In the genomic region with DNA sequence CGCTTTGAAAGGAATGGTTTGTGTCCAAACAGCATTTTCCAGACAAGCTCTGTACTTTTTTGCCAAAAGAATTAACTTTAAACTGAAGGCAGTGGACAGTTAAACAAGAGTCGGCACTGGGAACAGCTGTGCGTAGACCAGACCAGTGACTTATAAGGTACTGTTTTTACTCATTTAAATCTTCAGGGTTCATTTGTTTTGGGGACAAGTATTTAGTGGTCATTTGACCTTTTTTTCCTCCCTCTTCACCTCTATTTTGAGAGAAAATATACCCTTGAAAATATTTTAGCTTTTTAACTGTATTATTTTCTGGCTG, we compare ENCODE assay signal across 8 cellular contexts.
DNase-seq lines count a peak whose midpoint lies in the region; ATAC-seq and TF ChIP-seq lines count a peak whose summit lies in the region.

No MANE protein-coding gene starts in this region.

- no peak overlapping the region for H3K27ac ChIP-seq in GM23338 (ENCODE audit: low read depth)
- H3K27ac ChIP-seq in OCI-LY3 (ENCODE audit: low read length) = peak overlapping the region; percentile 3; the same call in 1 of the 2 replicates
- no peak overlapping the region for H3K27ac ChIP-seq in thyroid gland

- H3K4me3 ChIP-seq in BJ (ENCODE audit: low read depth, low read length) (peak overlapping the region; percentile 45), GM23338 (no peak overlapping the region), OCI-LY3 (ENCODE audit: low read length) (peak overlapping the region; percentile 52), kidney epithelial cell (ENCODE audit: low read depth, low read length) (peak overlapping the region; percentile 31), thyroid gland (replicated peaks in 1 of 3) (no peak overlapping the region)

- H3K4me2 ChIP-seq in GM23338 = no peak overlapping the region
- H3K4me2 ChIP-seq in OCI-LY3 (ENCODE audit: low read length) = peak overlapping the region; percentile 67

- no peak overlapping the region for H3K4me3 Mint-ChIP-seq in GM23338
- H3K4me3 Mint-ChIP-seq in activated T-helper 1 cell treated with anti-CD3 and anti-CD28 coated beads, Interleukin-12 subunit alpha, Interleukin-12 subunit beta, Interleukin-2, Interleukin-4 antibody, amounts not matched to agents 30 ng/mL and 10 ng/mL and 1 ng/mL, durations not matched to agents 14 hours and 24 hours and 36 hours = no peak overlapping the region

- POLR2A ChIA-PET in BJ (lab: Charles Lee) = interaction anchor here (0.6 to 1.3 kb wide), 2 partner anchors 45 to 47 kb away, joined by 6 to 9 read pairs; no protein-coding TSS in a partner anchor

- no peaks in the 10 kb centered on the region for H3K36me3 Mint-ChIP-seq in GM23338 (ENCODE audit: low read depth)
- H3K36me3 Mint-ChIP-seq in activated T-helper 1 cell treated with anti-CD3 and anti-CD28 coated beads, Interleukin-12 subunit alpha, Interleukin-12 subunit beta, Interleukin-2, Interleukin-4 antibody, amounts not matched to agents 30 ng/mL and 10 ng/mL and 1 ng/mL, durations not matched to agents 14 hours and 24 hours and 36 hours (ENCODE audit: low read depth) = no peaks in the 10 kb centered on the region

- ATAC-seq in GM23338 = no peak

- H3K9me2 ChIP-seq in GM23338 (ENCODE audit: insufficient read depth) = no peaks in the 10 kb centered on the region; the same call in 1 of the 2 replicates

- no peaks in the 10 kb centered on the region for H4K20me1 ChIP-seq in GM23338 (replicated peaks; ENCODE audit: insufficient read depth)
- peaks cover 47% of the 10 kb centered on the region for H4K20me1 ChIP-seq in OCI-LY3 (ENCODE audit: insufficient read depth, low read length)

- no peaks in the 10 kb centered on the region; the same call in 2 of the 3 replicates for H3K9me3 Mint-ChIP-seq in GM23338
- H3K9me3 Mint-ChIP-seq in activated T-helper 1 cell treated with anti-CD3 and anti-CD28 coated beads, Interleukin-12 subunit alpha, Interleukin-12 subunit beta, Interleukin-2, Interleukin-4 antibody, amounts not matched to agents 30 ng/mL and 10 ng/mL and 1 ng/mL, durations not matched to agents 14 hours and 24 hours and 36 hours = no peaks in the 10 kb centered on the region

- no peaks in the 10 kb centered on the region for H3F3A ChIP-seq in GM23338 (replicated peaks; ENCODE audit: low read depth)

- CTCF ChIA-PET in BJ (lab: Yijun Ruan, JAX) = interaction anchor here (0.7 to 2.2 kb wide), 8 partner anchors 9 to 339 kb away, joined by 3 to 13 read pairs (median 4); a partner anchor contains a TSS

- H3K27ac Mint-ChIP-seq in GM23338 = no peak overlapping the region
- H3K27ac Mint-ChIP-seq in activated T-helper 1 cell treated with anti-CD3 and anti-CD28 coated beads, Interleukin-12 subunit alpha, Interleukin-12 subunit beta, Interleukin-2, Interleukin-4 antibody, amounts not matched to agents 30 ng/mL and 10 ng/mL and 1 ng/mL, durations not matched to agents 14 hours and 24 hours and 36 hours = no peak overlapping the region

- H3K79me2 ChIP-seq in GM23338 (replicated peaks; ENCODE audit: insufficient read depth) = no peaks in the 10 kb centered on the region
- H3K79me2 ChIP-seq in OCI-LY3 (ENCODE audit: low read length) = peaks cover 50% of the 10 kb centered on the region

- TF ChIP-seq CTCF in BJ (IDR thresholded peaks at IDR 0.05; ENCODE audit: insufficient read depth, low read depth, low read length) (no peak), GM23338 (conservative IDR thresholded peaks at IDR 0.05; ENCODE audit: low read depth in 2 of 2) (no peak), OCI-LY3 (IDR thresholded peaks at IDR 0.05; ENCODE audit: low read depth, low read length) (no peak), kidney epithelial cell (IDR thresholded peaks at IDR 0.05; ENCODE audit: insufficient read depth, low read length, poor library complexity, severe bottlenecking) (no peak), thyroid gland (IDR thresholded peaks at IDR 0.05) (no peak)

- WGBS in thyroid gland, 2 donors = 54 to 60% methylated on average over 3 of the region's 3 CpGs

- H3K27me3 Mint-ChIP-seq in GM23338 (ENCODE audit: insufficient read depth, low read depth, poor library complexity) = no peaks in the 10 kb centered on the region
- H3K27me3 Mint-ChIP-seq in activated T-helper 1 cell treated with anti-CD3 and anti-CD28 coated beads, Interleukin-12 subunit alpha, Interleukin-12 subunit beta, Interleukin-2, Interleukin-4 antibody, amounts not matched to agents 30 ng/mL and 10 ng/mL and 1 ng/mL, durations not matched to agents 14 hours and 24 hours and 36 hours (ENCODE audit: insufficient read depth) = no peaks in the 10 kb centered on the region

- H3K4me1 ChIP-seq in GM23338 (ENCODE audit: insufficient read depth) (peaks cover 14% of the 10 kb centered on the region), OCI-LY3 (ENCODE audit: low read length) (peaks cover 51% of the 10 kb centered on the region), thyroid gland (no peaks in the 10 kb centered on the region)

- H3K36me3 ChIP-seq in BJ (ENCODE audit: control insufficient read depth, insufficient read depth, low read length) = no peaks in the 10 kb centered on the region
- no peaks in the 10 kb centered on the region for H3K36me3 ChIP-seq in GM23338 (ENCODE audit: insufficient read depth)
- H3K36me3 ChIP-seq in OCI-LY3 (replicated peaks; ENCODE audit: low read depth, low read length) = no peaks in the 10 kb centered on the region
- H3K36me3 ChIP-seq in kidney epithelial cell (ENCODE audit: control insufficient read depth, insufficient read depth, low read length) = no peaks in the 10 kb centered on the region
- no peaks in the 10 kb centered on the region for H3K36me3 ChIP-seq in thyroid gland

- no peaks in the 10 kb centered on the region for H3K9me3 ChIP-seq in OCI-LY3 (ENCODE audit: insufficient read depth, low read length)
- H3K9me3 ChIP-seq in thyroid gland = no peaks in the 10 kb centered on the region

- no peak for TF ChIP-seq POLR2A in thyroid gland (IDR thresholded peaks at IDR 0.05)

- H3K27me3 ChIP-seq in BJ (ENCODE audit: control insufficient read depth, insufficient read depth, low read length) = no peaks in the 10 kb centered on the region
- H3K27me3 ChIP-seq in GM23338 (ENCODE audit: insufficient read depth) = no peaks in the 10 kb centered on the region
- H3K27me3 ChIP-seq in OCI-LY3 (ENCODE audit: low read depth, low read length) = no peaks in the 10 kb centered on the region
- H3K27me3 ChIP-seq in kidney epithelial cell (ENCODE audit: control insufficient read depth, insufficient read depth, low read length) = no peaks in the 10 kb centered on the region
- no peaks in the 10 kb centered on the region for H3K27me3 ChIP-seq in thyroid gland

- intact Hi-C loops in thyroid gland (cut with DNase I) = no loop called here
- intact Hi-C loops in activated T-helper 1 cell treated with anti-CD3 and anti-CD28 coated beads, Interleukin-12 subunit alpha, Interleukin-12 subunit beta, Interleukin-2, Interleukin-4 antibody, amounts not matched to agents 30 ng/mL and 10 ng/mL and 1 ng/mL, durations not matched to agents 14 hours and 24 hours and 36 hours (cut with micrococcal nuclease) = no loop called here

- H3K4me1 Mint-ChIP-seq in GM23338 = peaks cover 27% of the 10 kb centered on the region
- no peaks in the 10 kb centered on the region for H3K4me1 Mint-ChIP-seq in activated T-helper 1 cell treated with anti-CD3 and anti-CD28 coated beads, Interleukin-12 subunit alpha, Interleukin-12 subunit beta, Interleukin-2, Interleukin-4 antibody, amounts not matched to agents 30 ng/mL and 10 ng/mL and 1 ng/mL, durations not matched to agents 14 hours and 24 hours and 36 hours (ENCODE audit: low read depth)

- peak overlapping the region; percentile 14; the same call in 1 of the 2 replicates for H3K9ac ChIP-seq in OCI-LY3 (ENCODE audit: low read length)

- H2AFZ ChIP-seq in GM23338 (peak overlapping the region; percentile 45), OCI-LY3 (ENCODE audit: low read depth, low read length) (no peak overlapping the region)

- in situ Hi-C loops in G401 (cut with HindIII; ENCODE audit: low sequenced_read_pairs) = no loop called here

- DNase-seq in BJ (ENCODE audit: low read depth) (no peak), GM23338 (ENCODE audit: low spot score) (no peak), kidney epithelial cell (ENCODE audit: low read depth) (no peak), G401 (ENCODE audit: low spot score) (no peak), thyroid gland (no peak)
- DNase-seq in activated T-helper 1 cell treated with anti-CD3 and anti-CD28 coated beads, Interleukin-12 subunit alpha, Interleukin-12 subunit beta, Interleukin-2, Interleukin-4 antibody, amounts not matched to agents 30 ng/mL and 10 ng/mL and 1 ng/mL, durations not matched to agents 14 hours and 24 hours and 36 hours (ENCODE audit: low spot score) = no peak
- no peak for DNase-seq in activated T-cell treated with anti-CD3 and anti-CD28 coated beads, Interleukin-2, amount 50 U/mL, for 48 hours

TF ChIP-seq in GM23338, 12 proteins besides CTCF, POLR2A, EP300 and RAD21:
- no peak for TF ChIP-seq STAT1 (IDR thresholded peaks at IDR 0.05; ENCODE audit: unreplicated experiment)

Comparison
In these comparisons a context has a peak if more than half of its experiments do, and no peak if none do; other contexts are left out.
1. H3K4me3 ChIP-seq: peak in BJ (single experiment), OCI-LY3 (single experiment) and kidney epithelial cell (single experiment); none in GM23338 (single experiment) and thyroid gland (0 of 3).